7 cellular contexts compared by ENCODE assay signal in the genomic region with DNA sequence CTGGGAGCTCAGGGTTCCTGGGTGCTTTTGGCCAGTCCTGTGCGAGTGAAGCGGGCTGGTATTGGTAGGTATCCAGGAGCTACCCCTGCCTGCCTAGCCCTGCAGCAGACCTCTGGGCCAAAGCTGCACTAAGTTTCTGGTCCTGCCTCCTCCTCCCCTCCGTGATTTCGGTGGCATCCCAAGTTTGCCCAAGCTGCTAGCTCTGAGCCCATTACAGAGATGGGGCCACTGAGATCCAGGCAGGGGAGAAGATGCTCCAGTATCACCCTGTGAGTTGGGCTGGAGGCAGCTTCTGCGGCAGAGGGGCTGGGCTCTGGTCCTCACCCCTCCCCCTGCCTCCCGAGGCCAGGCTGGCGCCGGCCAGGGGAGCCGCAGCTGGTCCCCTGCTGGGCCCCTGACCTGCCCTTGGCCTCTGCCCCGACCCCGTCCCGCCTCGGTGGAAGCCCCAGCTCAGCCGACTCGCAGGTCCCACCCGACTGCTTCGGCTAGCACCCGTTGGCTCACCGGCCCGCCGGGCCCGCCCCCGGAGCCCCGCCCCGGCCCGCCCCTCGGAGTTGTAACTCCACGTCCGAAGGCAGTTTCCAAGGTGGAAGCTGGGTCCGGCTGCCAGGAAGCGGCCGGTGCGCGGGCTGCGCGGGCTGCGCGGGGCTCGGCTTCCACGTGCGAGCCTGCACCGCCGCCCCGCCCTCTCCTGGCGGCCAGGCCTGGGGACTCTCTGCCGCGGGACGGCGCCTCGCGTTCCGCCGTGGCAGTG. TPM values are rescaled to one million over a fixed set of nuclear protein-coding genes. Genes with fewer than 3 reads are reported as not detected.
DNase-seq lines count a peak whose midpoint lies in the region; ATAC-seq and TF ChIP-seq lines count a peak whose summit lies in the region.

TSS of gene DUSP9 (plus strand) at position 584 of the 754 bp plus-strand sequence. CDS start 751 bp downstream, outside the sequence.

- no peak within 1 kb of the TSS for H3K4me2 ChIP-seq in osteoblast (ENCODE audit: insufficient read depth, low read length)

- TF ChIP-seq CTCF in NB4 (IDR thresholded peaks at IDR 0.05; ENCODE audit: low read depth, low read length) (no peak), osteoblast (IDR thresholded peaks at IDR 0.05; ENCODE audit: extremely low read depth, low read depth, low read length) (no peak)

- no peak within 1 kb of the TSS for H2AFZ ChIP-seq in osteoblast (ENCODE audit: low read length)

- no peaks in the 10 kb centered on the region for H3K9me3 ChIP-seq in effector memory CD4-positive, alpha-beta T cell (ENCODE audit: control insufficient read depth, low read length)
- H3K9me3 ChIP-seq in osteoblast (ENCODE audit: low read depth, low read length) = no peaks in the 10 kb centered on the region

- no peaks in the 10 kb centered on the region for H3K79me2 ChIP-seq in osteoblast (ENCODE audit: insufficient read depth, low read length)

- no peaks in the 10 kb centered on the region for H4K20me1 ChIP-seq in osteoblast (ENCODE audit: insufficient read depth, low read length)

- DNase-seq in ELR (ENCODE audit: low read depth) = peak; percentile 60
- DNase-seq in NB4 (ENCODE audit: low read depth) = peak; percentile 57
- DNase-seq in effector memory CD4-positive, alpha-beta T cell = no peak
- DNase-seq in osteoblast (ENCODE audit: insufficient read length, low spot score, missing footprints) = peak; percentile 94
- DNase-seq in stimulated activated CD8-positive, alpha-beta memory T cell treated with anti-CD3 and anti-CD28 coated beads, Interleukin-4, amount 100 ng/mL, for 48 hours = no peak
- no peak for DNase-seq in A172 (ENCODE audit: low spot score)

- H3K4me3 ChIP-seq in NB4 (ENCODE audit: low read depth, low read length) = no peak within 1 kb of the TSS
- peak within 1 kb of the TSS; percentile 37 for H3K4me3 ChIP-seq in effector memory CD4-positive, alpha-beta T cell (ENCODE audit: insufficient read depth, low read depth, low read length, poor library complexity, severe bottlenecking)
- H3K4me3 ChIP-seq in osteoblast (ENCODE audit: insufficient read depth, low read length) = no peak within 1 kb of the TSS

- H3K27ac ChIP-seq in effector memory CD4-positive, alpha-beta T cell (ENCODE audit: insufficient read depth, low read length, poor library complexity, severe bottlenecking) = no peak within 1 kb of the TSS
- no peak within 1 kb of the TSS for H3K27ac ChIP-seq in osteoblast (ENCODE audit: low read depth, low read length)

- no peak for TF ChIP-seq POLR2A in NB4 (IDR thresholded peaks at IDR 0.05; ENCODE audit: extremely low read depth, insufficient read length)

- H3K4me1 ChIP-seq in effector memory CD4-positive, alpha-beta T cell (ENCODE audit: control insufficient read depth, insufficient read depth, low read length, poor library complexity, severe bottlenecking) = peaks cover 13% of the 10 kb centered on the region
- no peaks in the 10 kb centered on the region for H3K4me1 ChIP-seq in osteoblast (ENCODE audit: insufficient read depth, low read length)

- no peak for ATAC-seq in GM18861 (IDR thresholded peaks at IDR 0.05; ENCODE audit: unreplicated experiment)

- H3K27me3 ChIP-seq in effector memory CD4-positive, alpha-beta T cell (replicated peaks; ENCODE audit: control insufficient read depth, insufficient read depth, low read length, poor library complexity, severe bottlenecking) = peaks cover 25% of the 10 kb centered on the region
- H3K27me3 ChIP-seq in osteoblast (ENCODE audit: insufficient read depth, low read length) = peaks cover 35% of the 10 kb centered on the region

- H3K36me3 ChIP-seq in effector memory CD4-positive, alpha-beta T cell (ENCODE audit: control insufficient read depth, insufficient read depth, low read length) = no peaks in the 10 kb centered on the region
- H3K36me3 ChIP-seq in osteoblast (ENCODE audit: insufficient read depth, low read length) = no peaks in the 10 kb centered on the region

RNA-seq across cellular contexts. Expression of gene DUSP9, which starts in this region (rescaled TPM):
- total RNA-seq in osteoblast = under 0.01 TPM in 2 replicates
- total RNA-seq in A172 (2014; rRNA removed; shearing (Covaris generic)) = 9.0 and 9.3 TPM in 2 replicates

Comparison
In these comparisons a context has a peak if more than half of its experiments do, and no peak if none do; other contexts are left out.
1. RNA of gene DUSP9 (total RNA-seq): 9.0 to 9.3 TPM in A172; under 0.01 TPM in osteoblast; every median in the first group is over 10 times any median in the second.
2. Peak in DNase-seq in osteoblast; RNA of the gene not detected or under 1 TPM.
3. DNase-seq: peak in ELR (single experiment) and NB4 (single experiment); none in effector memory CD4-positive, alpha-beta T cell (0 of 3), stimulated activated CD8-positive, alpha-beta memory T cell treated with anti-CD3 and anti-CD28 coated beads, Interleukin-4, amount 100 ng/mL, for 48 hours (single experiment) and A172 (single experiment).